ENCODE assay signal across 1 cellular context in genomic region chr5:58022055-58022454, GRCh38.
TF ChIP-seq lines count a peak whose summit lies in the region.

No MANE protein-coding gene starts in this region.

TF ChIP-seq in K562, 482 proteins besides CTCF, POLR2A, EP300 and RAD21 (continued from another document):
- TF ChIP-seq PHB (CRISPR knock-in tag; IDR thresholded peaks at IDR 0.05), result no peak
- TF ChIP-seq ZNF609 (CRISPR knock-in tag; IDR thresholded peaks at IDR 0.05; ENCODE audit: borderline replicate concordance), result no peak
- no peak for TF ChIP-seq ZNF449 (CRISPR knock-in tag; IDR thresholded peaks at IDR 0.05)
